26 cellular contexts compared by ENCODE assay signal in the genomic region with DNA sequence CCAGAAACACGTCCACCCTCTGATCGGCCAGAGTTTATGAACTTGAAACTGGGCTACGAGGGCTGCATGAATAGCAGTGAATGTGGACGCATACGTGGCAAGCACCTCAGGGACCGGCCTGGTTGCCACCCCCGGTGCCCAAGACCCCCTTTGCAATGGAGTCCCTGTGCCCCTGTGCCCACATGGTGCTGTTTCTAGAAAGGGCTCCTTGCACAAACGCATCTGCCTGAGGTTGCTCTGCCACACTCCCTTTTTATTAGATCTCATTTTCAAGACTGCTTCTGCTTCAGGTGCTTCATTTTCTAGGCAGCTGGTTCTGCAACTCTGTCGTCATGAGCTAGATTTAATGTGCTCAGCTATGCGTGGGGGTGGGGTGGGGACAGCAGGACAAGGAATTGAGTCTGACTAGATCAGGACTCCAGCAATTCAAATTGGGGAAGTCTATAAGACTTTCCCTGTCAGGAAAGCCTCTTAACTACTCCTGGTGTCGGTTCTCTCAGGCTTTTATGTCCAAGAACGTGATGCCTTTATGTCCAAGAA. TPM values are rescaled to one million over a fixed set of nuclear protein-coding genes. Genes with fewer than 3 reads are reported as not detected.
DNase-seq lines count a peak whose midpoint lies in the region; ATAC-seq and TF ChIP-seq lines count a peak whose summit lies in the region.
"Had no signal": no experiment of that assay in that cellular context is flagged by ENCODE, and none has a peak within 500 bp of the region (broad histone marks: within the 10 kb centered on the region; RNA-seq: fewer than 3 reads in every experiment).

No MANE protein-coding gene starts in this region.

- no peaks in the 10 kb centered on the region for H3K4me1 Mint-ChIP-seq in activated T-cell treated with anti-CD3 and anti-CD28 coated beads, Interleukin-2, amount 50 U/mL, for 24 hours (ENCODE audit: low read depth)
- no peaks in the 10 kb centered on the region for H3K4me1 Mint-ChIP-seq in activated T-cell treated with anti-CD3 and anti-CD28 coated beads, Interleukin-2, amount 50 U/mL, for 4 hours (ENCODE audit: low read depth)
- H3K4me1 Mint-ChIP-seq in endodermal cell (peaks cover 25% of the 10 kb centered on the region), natural killer cell (no peaks in the 10 kb centered on the region)
- H3K4me1 Mint-ChIP-seq: stimulated activated memory B cell treated with anti-CD40 and anti-IgM and Interleukin-4, amounts not matched to agents 10 μg/mL and 1 μg/mL and 100 μg/mL, for 72 hours had no signal

- intact Hi-C loops in aorta (cut with DNase I): loop anchor here in 1 of 2 donors (10.0 kb wide), 1 partner anchor 56 kb away; no protein-coding TSS in a partner anchor
- intact Hi-C loops in natural killer cell (cut with micrococcal nuclease): no loop called here

- H3K27me3 Mint-ChIP-seq in activated T-cell treated with anti-CD3 and anti-CD28 coated beads, Interleukin-2, amount 50 U/mL, for 24 hours: no peaks in the 10 kb centered on the region
- no peaks in the 10 kb centered on the region for H3K27me3 Mint-ChIP-seq in activated T-cell treated with anti-CD3 and anti-CD28 coated beads, Interleukin-2, amount 50 U/mL, for 4 hours (ENCODE audit: low read depth)
- H3K27me3 Mint-ChIP-seq in endodermal cell (ENCODE audit: insufficient read depth) (no peaks in the 10 kb centered on the region), natural killer cell (ENCODE audit: low read depth in 2 of 2) (no peaks in the 10 kb centered on the region)
- H3K27me3 Mint-ChIP-seq: central memory CD8-positive, alpha-beta T cell; naive thymus-derived CD4-positive, alpha-beta T cell; stimulated activated memory B cell treated with anti-CD40 and anti-IgM and Interleukin-4, amounts not matched to agents 10 μg/mL and 1 μg/mL and 100 μg/mL, for 72 hours had no signal

- no peak overlapping the region for H3K4me2 ChIP-seq in parathyroid adenoma (ENCODE audit: low read length)
- H3K4me2 ChIP-seq: SK-N-SH had no signal

- peaks cover 8% of the 10 kb centered on the region for H3K4me1 ChIP-seq in endodermal cell (ENCODE audit: control insufficient read depth, insufficient read depth, low read length)
- H3K4me1 ChIP-seq in parathyroid adenoma: peaks cover 43% of the 10 kb centered on the region
- H3K4me1 ChIP-seq in aorta (ENCODE audit: control insufficient read depth in 1 of 2, insufficient read depth in 2 of 2, low read length in 2 of 2): peaks cover 0 to 2% of the 10 kb centered on the region in 2 donors
- no peaks in the 10 kb centered on the region for H3K4me1 ChIP-seq in effector memory CD4-positive, alpha-beta T cell (ENCODE audit: control insufficient read depth, insufficient read depth, low read length, poor library complexity, severe bottlenecking)

- peaks cover 8% of the 10 kb centered on the region for H3K79me2 ChIP-seq in parathyroid adenoma

- H2AFZ ChIP-seq in parathyroid adenoma: peak overlapping the region; percentile 34

- H3K9ac ChIP-seq in endodermal cell (ENCODE audit: extremely low read depth, low read length, poor library complexity, severe bottlenecking): no peak overlapping the region
- no peak overlapping the region for H3K9ac ChIP-seq in parathyroid adenoma
- H3K9ac ChIP-seq: SK-N-SH had no signal

- no peaks in the 10 kb centered on the region for H3K9me3 Mint-ChIP-seq in activated T-cell treated with anti-CD3 and anti-CD28 coated beads, Interleukin-2, amount 50 U/mL, for 24 hours
- H3K9me3 Mint-ChIP-seq in activated T-cell treated with anti-CD3 and anti-CD28 coated beads, Interleukin-2, amount 50 U/mL, for 4 hours: no peaks in the 10 kb centered on the region
- H3K9me3 Mint-ChIP-seq in endodermal cell (no peaks in the 10 kb centered on the region), natural killer cell (no peaks in the 10 kb centered on the region)
- H3K9me3 Mint-ChIP-seq: central memory CD8-positive, alpha-beta T cell; naive thymus-derived CD4-positive, alpha-beta T cell; stimulated activated memory B cell treated with anti-CD40 and anti-IgM and Interleukin-4, amounts not matched to agents 10 μg/mL and 1 μg/mL and 100 μg/mL, for 72 hours had no signal

- 87 to 91% methylated on average over 8 to 12 of the region's 12 CpGs for WGBS in endodermal cell (ENCODE audit: insufficient coverage in 1 of 2, insufficient read length in 1 of 2), 2 experiments
- WGBS in aorta, 2 donors: 40 to 50% methylated on average over 12 of the region's 12 CpGs

- H3K4me3 ChIP-seq in endodermal cell (ENCODE audit: low read length) (no peak overlapping the region), parathyroid adenoma (ENCODE audit: low read depth, low read length) (no peak overlapping the region), aorta (ENCODE audit: low read length in 2 of 2) (no peak overlapping the region)
- no peak overlapping the region for H3K4me3 ChIP-seq in effector memory CD4-positive, alpha-beta T cell (ENCODE audit: insufficient read depth, low read depth, low read length, poor library complexity, severe bottlenecking)
- H3K4me3 ChIP-seq: pancreas, skin epidermis had no signal

- H3K27ac Mint-ChIP-seq in activated T-cell treated with anti-CD3 and anti-CD28 coated beads, Interleukin-2, amount 50 U/mL, for 24 hours: no peak overlapping the region
- H3K27ac Mint-ChIP-seq in endodermal cell: no peak overlapping the region
- no peak overlapping the region for H3K27ac Mint-ChIP-seq in natural killer cell
- H3K27ac Mint-ChIP-seq: naive thymus-derived CD4-positive, alpha-beta T cell; stimulated activated memory B cell treated with anti-CD40 and anti-IgM and Interleukin-4, amounts not matched to agents 10 μg/mL and 1 μg/mL and 100 μg/mL, for 72 hours had no signal

- ATAC-seq in activated T-cell treated with anti-CD3 and anti-CD28 coated beads, Interleukin-2, amount 50 U/mL, for 4 hours: no peak
- ATAC-seq in aorta (ENCODE audit: low FRiP score) (peak; percentile 20), natural killer cell (no peak)
- ATAC-seq: naive thymus-derived CD4-positive, alpha-beta T cell; pancreas; stimulated activated memory B cell treated with anti-CD40 and anti-IgM and Interleukin-4, amounts not matched to agents 10 μg/mL and 1 μg/mL and 100 μg/mL, for 72 hours had no signal

- H3K27me3 ChIP-seq in endodermal cell (ENCODE audit: control insufficient read depth, insufficient read depth, low read length, poor library complexity, severe bottlenecking) (no peaks in the 10 kb centered on the region), parathyroid adenoma (ENCODE audit: control insufficient read depth, insufficient read depth, low read length) (no peaks in the 10 kb centered on the region), aorta (ENCODE audit: control insufficient read depth in 1 of 2, insufficient read depth in 2 of 2, low read length in 1 of 2) (no peaks in the 10 kb centered on the region)
- H3K27me3 ChIP-seq in effector memory CD4-positive, alpha-beta T cell (replicated peaks; ENCODE audit: control insufficient read depth, insufficient read depth, low read length, poor library complexity, severe bottlenecking): no peaks in the 10 kb centered on the region
- H3K27me3 ChIP-seq: pancreas had no signal

- peaks cover 32% of the 10 kb centered on the region for H3K36me3 Mint-ChIP-seq in activated T-cell treated with anti-CD3 and anti-CD28 coated beads, Interleukin-2, amount 50 U/mL, for 24 hours (ENCODE audit: low read depth)
- H3K36me3 Mint-ChIP-seq in activated T-cell treated with anti-CD3 and anti-CD28 coated beads, Interleukin-2, amount 50 U/mL, for 4 hours (ENCODE audit: insufficient read depth): no peaks in the 10 kb centered on the region
- peaks cover 1% of the 10 kb centered on the region for H3K36me3 Mint-ChIP-seq in endodermal cell (ENCODE audit: low read depth)
- no peaks in the 10 kb centered on the region for H3K36me3 Mint-ChIP-seq in natural killer cell

- H3K27ac ChIP-seq in endodermal cell (ENCODE audit: low read depth, low read length): no peak overlapping the region
- peak overlapping the region; percentile 2 for H3K27ac ChIP-seq in parathyroid adenoma
- H3K27ac ChIP-seq in aorta (ENCODE audit: low read depth in 1 of 2, low read length in 2 of 2): no peak overlapping the region
- H3K27ac ChIP-seq in effector memory CD4-positive, alpha-beta T cell (ENCODE audit: insufficient read depth, low read length, poor library complexity, severe bottlenecking): no peak overlapping the region
- H3K27ac ChIP-seq: pancreas, skin epidermis had no signal

- H3K36me3 ChIP-seq in endodermal cell (ENCODE audit: control insufficient read depth, insufficient read depth, low read length) (no peaks in the 10 kb centered on the region), parathyroid adenoma (ENCODE audit: control insufficient read depth, insufficient read depth, low read length) (no peaks in the 10 kb centered on the region), aorta (ENCODE audit: control insufficient read depth in 1 of 2, insufficient read depth in 2 of 2, low read length in 1 of 2) (no peaks in the 10 kb centered on the region)
- H3K36me3 ChIP-seq in effector memory CD4-positive, alpha-beta T cell (ENCODE audit: control insufficient read depth, insufficient read depth, low read length): peaks cover 9% of the 10 kb centered on the region
- H3K36me3 ChIP-seq: pancreas had no signal

- H3K9me3 ChIP-seq in endodermal cell (ENCODE audit: control insufficient read depth, low read length) (no peaks in the 10 kb centered on the region), parathyroid adenoma (ENCODE audit: control insufficient read depth, low read length) (no peaks in the 10 kb centered on the region), aorta (ENCODE audit: control insufficient read depth, low read length) (no peaks in the 10 kb centered on the region)
- H3K9me3 ChIP-seq in effector memory CD4-positive, alpha-beta T cell (ENCODE audit: control insufficient read depth, low read length): no peaks in the 10 kb centered on the region
- H3K9me3 ChIP-seq: pancreas, SK-N-SH had no signal

- DNase-seq in activated T-cell treated with anti-CD3 and anti-CD28 coated beads, Interleukin-2, amount 50 U/mL, for 24 hours: peak; percentile 2
- no peak for DNase-seq in activated T-cell treated with anti-CD3 and anti-CD28 coated beads, Interleukin-2, amount 50 U/mL, for 4 hours
- peak; percentile 63 for DNase-seq in endodermal cell
- DNase-seq in aorta: no peak
- DNase-seq in natural killer cell: no peak
- no peak for DNase-seq in effector memory CD4-positive, alpha-beta T cell
- no peak for DNase-seq in NCI-H748 (lab: John Stamatoyannopoulos, UW; ENCODE audit: unreplicated experiment)
- DNase-seq: 8988T; activated naive CD4-positive, alpha-beta T cell treated with Interleukin-2 at 50 U/mL for 16 hours; activated T-cell treated with anti-CD3 and anti-CD28 coated beads, Interleukin-2, amount 50 U/mL, for 1 hour; AML-193; amygdala; erythroblast; foreskin melanocyte; HCEC 1CT; mesendoderm; naive thymus-derived CD4-positive, alpha-beta T cell; NCI-H1417 treated with DMSO at 0.1 percent for 48 hours; pancreas; RPMI8226; SK-N-SH; T-helper 2 cell had no signal

- TF ChIP-seq CTCF in endodermal cell (conservative IDR thresholded peaks at IDR 0.05) (no peak), parathyroid adenoma (IDR thresholded peaks at IDR 0.05) (no peak), natural killer cell (IDR thresholded peaks at IDR 0.05) (no peak)

- H3K4me3 Mint-ChIP-seq in activated T-cell treated with anti-CD3 and anti-CD28 coated beads, Interleukin-2, amount 50 U/mL, for 24 hours: no peak overlapping the region
- no peak overlapping the region for H3K4me3 Mint-ChIP-seq in activated T-cell treated with anti-CD3 and anti-CD28 coated beads, Interleukin-2, amount 50 U/mL, for 4 hours
- H3K4me3 Mint-ChIP-seq in endodermal cell (no peak overlapping the region), natural killer cell (no peak overlapping the region)
- H3K4me3 Mint-ChIP-seq: central memory CD8-positive, alpha-beta T cell; naive thymus-derived CD4-positive, alpha-beta T cell; stimulated activated memory B cell treated with anti-CD40 and anti-IgM and Interleukin-4, amounts not matched to agents 10 μg/mL and 1 μg/mL and 100 μg/mL, for 72 hours had no signal

RNA-seq across cellular contexts. Expression of a gene that starts 29.2 kb away (rescaled TPM):
- 10 to 100 TPM; 16.2 to 29.3 (median 21.0) TPM for total RNA-seq in activated T-cell treated with anti-CD3 and anti-CD28 coated beads, Interleukin-2, amount 50 U/mL, for 4 hours
- 10 to 100 TPM in 1 of 2 donors, 1 to 10 TPM in 1; 9.0 to 13.7 TPM for total RNA-seq in endodermal cell
- 3.0 TPM for polyA plus RNA-seq in endodermal cell (2013, experiment 1 of 2)
- polyA plus RNA-seq in endodermal cell (2013, experiment 2 of 2): 3.6 TPM
- total RNA-seq in aorta: 10 to 100 TPM; 17.8 to 31.0 TPM
- 1 to 10 TPM; 1.0 to 5.2 TPM for polyA plus RNA-seq in aorta
- 10 to 100 TPM; 52.9 to 90.5 (median 67.2) TPM for total RNA-seq in natural killer cell

Comparison
In these comparisons a context has a peak if more than half of its experiments do, and no peak if none do; other contexts are left out.
1. DNase-seq: peak in activated T-cell treated with anti-CD3 and anti-CD28 coated beads, Interleukin-2, amount 50 U/mL, for 24 hours (single experiment) and endodermal cell (single experiment); none in activated T-cell treated with anti-CD3 and anti-CD28 coated beads, Interleukin-2, amount 50 U/mL, for 4 hours (single experiment), aorta (0 of 2), natural killer cell (single experiment), effector memory CD4-positive, alpha-beta T cell (0 of 3) and NCI-H748 (single experiment).